8 cellular contexts compared by ENCODE assay signal in genomic region chr5:80755634-80756033, GRCh38.
DNase-seq lines count a peak whose midpoint lies in the region; ATAC-seq and TF ChIP-seq lines count a peak whose summit lies in the region.

No MANE protein-coding gene starts in this region.

- H3K4me1 ChIP-seq in upper lobe of right lung = peaks cover 4% of the 10 kb centered on the region
- H3K4me1 ChIP-seq in sigmoid colon = peaks cover 0 to 19% (median 9%) of the 10 kb centered on the region in 4 donors

- H3K27ac ChIP-seq in upper lobe of right lung (peak overlapping the region; percentile 2), sigmoid colon (peak overlapping the region in 1 of 4 donors; percentile 5)

- WGBS in sigmoid colon, 2 donors = 40 to 71% methylated on average over 3 of the region's 3 CpGs

- no peaks in the 10 kb centered on the region for H3K27me3 ChIP-seq in upper lobe of right lung
- H3K27me3 ChIP-seq in sigmoid colon = no peaks in the 10 kb centered on the region

- no peak for TF ChIP-seq EP300 in sigmoid colon (IDR thresholded peaks at IDR 0.05)

- H3K4me3 ChIP-seq in upper lobe of right lung = no peak overlapping the region
- no peak overlapping the region for H3K4me3 ChIP-seq in sigmoid colon

- peak; percentile 11 to 22 for DNase-seq in AML-193 (lab: John Stamatoyannopoulos, UW)
- peak; percentile 52 to 54 for DNase-seq in activated T-cell treated with anti-CD3 and anti-CD28 coated beads, Interleukin-2, amount 50 U/mL, for 48 hours
- no peak for DNase-seq in upper lobe of right lung
- DNase-seq in sigmoid colon = no peak
- DNase-seq in NCI-H226 = no peak
- no peak for DNase-seq in DMS 273 (lab: John Stamatoyannopoulos, UW; ENCODE audit: unreplicated experiment)

- TF ChIP-seq CTCF in upper lobe of right lung (IDR thresholded peaks at IDR 0.05) (no peak), sigmoid colon (IDR thresholded peaks at IDR 0.05) (no peak)

- intact Hi-C loops in upper lobe of right lung (cut with DNase I) (no loop called here), sigmoid colon (cut with DNase I) (no loop called here)

- peak; percentile 96 for ATAC-seq in GM19324 (IDR thresholded peaks at IDR 0.05; ENCODE audit: low FRiP score, unreplicated experiment)
- ATAC-seq in HG03175 (IDR thresholded peaks at IDR 0.05; ENCODE audit: unreplicated experiment) = peak; percentile 96
- ATAC-seq in upper lobe of right lung = peak; percentile 71

- TF ChIP-seq POLR2A in sigmoid colon (IDR thresholded peaks at IDR 0.05) = no peak

- H3K9me3 ChIP-seq in upper lobe of right lung (no peaks in the 10 kb centered on the region), sigmoid colon (no peaks in the 10 kb centered on the region)

- H3K36me3 ChIP-seq in upper lobe of right lung (no peaks in the 10 kb centered on the region), sigmoid colon (no peaks in the 10 kb centered on the region)

Comparison
In these comparisons a context has a peak if more than half of its experiments do, and no peak if none do; other contexts are left out.
1. DNase-seq: peak in AML-193 (2 of 2) and activated T-cell treated with anti-CD3 and anti-CD28 coated beads, Interleukin-2, amount 50 U/mL, for 48 hours (2 of 2); none in upper lobe of right lung (single experiment), sigmoid colon (single experiment), NCI-H226 (single experiment) and DMS 273 (single experiment).
2. Peak in every context shown above with its lines, with median percentiles within 50 percentile points of each other: ATAC-seq.